In the genomic region with DNA sequence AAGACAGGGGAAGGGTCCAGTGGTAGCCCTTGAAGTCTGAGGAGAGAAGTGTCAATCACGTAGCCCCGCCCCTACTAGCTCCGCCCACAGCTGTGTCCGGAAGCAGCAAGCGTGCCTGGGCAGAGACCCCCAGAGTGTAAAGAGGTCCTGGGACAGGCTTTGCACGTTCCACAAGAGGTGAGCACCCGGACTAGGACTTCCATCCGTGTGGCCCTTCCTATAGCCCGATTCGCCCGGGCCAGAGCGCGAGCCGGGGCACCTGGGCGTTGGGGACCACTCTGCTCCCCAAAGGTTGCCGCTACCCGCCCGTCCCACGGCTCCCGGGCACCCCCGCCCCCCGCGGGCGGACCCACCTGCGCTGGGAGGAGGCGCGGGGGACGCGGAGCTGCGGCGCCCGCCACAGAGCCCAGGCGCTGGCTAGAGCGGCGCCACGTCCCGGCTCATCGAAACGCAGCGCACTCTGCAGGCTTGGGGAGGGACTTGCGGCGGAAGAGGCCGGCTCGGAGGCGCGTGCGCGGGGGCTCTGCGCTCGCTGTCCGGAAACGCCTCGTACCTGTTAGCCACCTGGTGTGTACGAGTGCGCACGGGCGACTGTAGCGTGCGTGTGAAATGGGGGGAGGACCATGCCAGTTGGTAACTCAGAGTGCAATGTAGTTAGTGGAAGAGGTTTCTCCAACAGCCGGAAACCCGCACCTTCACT, we compare ENCODE assay signal across 1 cellular context.
A peak's percentile ranks its signal among the peaks of the same experiment; 100 is the strongest.
TF ChIP-seq lines count a peak whose summit lies in the region.

A gene with protein sequence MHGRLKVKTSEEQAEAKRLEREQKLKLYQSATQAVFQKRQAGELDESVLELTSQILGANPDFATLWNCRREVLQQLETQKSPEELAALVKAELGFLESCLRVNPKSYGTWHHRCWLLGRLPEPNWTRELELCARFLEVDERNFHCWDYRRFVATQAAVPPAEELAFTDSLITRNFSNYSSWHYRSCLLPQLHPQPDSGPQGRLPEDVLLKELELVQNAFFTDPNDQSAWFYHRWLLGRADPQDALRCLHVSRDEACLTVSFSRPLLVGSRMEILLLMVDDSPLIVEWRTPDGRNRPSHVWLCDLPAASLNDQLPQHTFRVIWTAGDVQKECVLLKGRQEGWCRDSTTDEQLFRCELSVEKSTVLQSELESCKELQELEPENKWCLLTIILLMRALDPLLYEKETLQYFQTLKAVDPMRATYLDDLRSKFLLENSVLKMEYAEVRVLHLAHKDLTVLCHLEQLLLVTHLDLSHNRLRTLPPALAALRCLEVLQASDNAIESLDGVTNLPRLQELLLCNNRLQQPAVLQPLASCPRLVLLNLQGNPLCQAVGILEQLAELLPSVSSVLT (minus strand): TSS at position 464 of the 700 bp plus-strand sequence. CDS start 482 bp downstream, outside the sequence.

TF ChIP-seq in HEK293, 187 proteins besides CTCF, POLR2A, EP300 and RAD21 (continued from another document and continues in another):
- TF ChIP-seq, protein P1, sequence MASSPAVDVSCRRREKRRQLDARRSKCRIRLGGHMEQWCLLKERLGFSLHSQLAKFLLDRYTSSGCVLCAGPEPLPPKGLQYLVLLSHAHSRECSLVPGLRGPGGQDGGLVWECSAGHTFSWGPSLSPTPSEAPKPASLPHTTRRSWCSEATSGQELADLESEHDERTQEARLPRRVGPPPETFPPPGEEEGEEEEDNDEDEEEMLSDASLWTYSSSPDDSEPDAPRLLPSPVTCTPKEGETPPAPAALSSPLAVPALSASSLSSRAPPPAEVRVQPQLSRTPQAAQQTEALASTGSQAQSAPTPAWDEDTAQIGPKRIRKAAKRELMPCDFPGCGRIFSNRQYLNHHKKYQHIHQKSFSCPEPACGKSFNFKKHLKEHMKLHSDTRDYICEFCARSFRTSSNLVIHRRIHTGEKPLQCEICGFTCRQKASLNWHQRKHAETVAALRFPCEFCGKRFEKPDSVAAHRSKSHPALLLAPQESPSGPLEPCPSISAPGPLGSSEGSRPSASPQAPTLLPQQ (tag by site-specific recombination; IDR thresholded peaks at IDR 0.05), result peak; percentile 99
- TF ChIP-seq SETDB1 (IDR thresholded peaks at IDR 0.05; ENCODE audit: insufficient read length, low read length), result no peak
- TF ChIP-seq ZNF394 (tag by site-specific recombination; IDR thresholded peaks at IDR 0.05; ENCODE audit: borderline replicate concordance), result 0 out of 2 replicates have a peak, but pooled peaks have one; percentile 49
- TF ChIP-seq ZEB2 (tag by site-specific recombination; IDR thresholded peaks at IDR 0.05), result peak; percentile 93
- TF ChIP-seq ZNF302 (tag by site-specific recombination; IDR thresholded peaks at IDR 0.05; ENCODE audit: low read depth), result no peak
- peak; percentile 61; the same call in 1 of the 2 replicates for TF ChIP-seq MZF1 (tag by site-specific recombination; IDR thresholded peaks at IDR 0.05; ENCODE audit: borderline replicate concordance)
- 0 out of 2 replicates have a peak, but pooled peaks have one; percentile 40 for TF ChIP-seq YY1 (tag by site-specific recombination; IDR thresholded peaks at IDR 0.05)
- TF ChIP-seq ZNF16 (tag by site-specific recombination; IDR thresholded peaks at IDR 0.05; ENCODE audit: low read depth), result no peak
- TF ChIP-seq TRIM28 (IDR thresholded peaks at IDR 0.05; ENCODE audit: borderline replicate concordance, low read length), result peak; percentile 8; the same call in 1 of the 2 replicates
- TF ChIP-seq ZNF777 (tag by site-specific recombination; IDR thresholded peaks at IDR 0.05; ENCODE audit: borderline replicate concordance), result no peak
- TF ChIP-seq, protein P2, sequence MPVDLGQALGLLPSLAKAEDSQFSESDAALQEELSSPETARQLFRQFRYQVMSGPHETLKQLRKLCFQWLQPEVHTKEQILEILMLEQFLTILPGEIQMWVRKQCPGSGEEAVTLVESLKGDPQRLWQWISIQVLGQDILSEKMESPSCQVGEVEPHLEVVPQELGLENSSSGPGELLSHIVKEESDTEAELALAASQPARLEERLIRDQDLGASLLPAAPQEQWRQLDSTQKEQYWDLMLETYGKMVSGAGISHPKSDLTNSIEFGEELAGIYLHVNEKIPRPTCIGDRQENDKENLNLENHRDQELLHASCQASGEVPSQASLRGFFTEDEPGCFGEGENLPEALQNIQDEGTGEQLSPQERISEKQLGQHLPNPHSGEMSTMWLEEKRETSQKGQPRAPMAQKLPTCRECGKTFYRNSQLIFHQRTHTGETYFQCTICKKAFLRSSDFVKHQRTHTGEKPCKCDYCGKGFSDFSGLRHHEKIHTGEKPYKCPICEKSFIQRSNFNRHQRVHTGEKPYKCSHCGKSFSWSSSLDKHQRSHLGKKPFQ (tag by site-specific recombination; IDR thresholded peaks at IDR 0.05), result no peak
- TF ChIP-seq, protein P3, sequence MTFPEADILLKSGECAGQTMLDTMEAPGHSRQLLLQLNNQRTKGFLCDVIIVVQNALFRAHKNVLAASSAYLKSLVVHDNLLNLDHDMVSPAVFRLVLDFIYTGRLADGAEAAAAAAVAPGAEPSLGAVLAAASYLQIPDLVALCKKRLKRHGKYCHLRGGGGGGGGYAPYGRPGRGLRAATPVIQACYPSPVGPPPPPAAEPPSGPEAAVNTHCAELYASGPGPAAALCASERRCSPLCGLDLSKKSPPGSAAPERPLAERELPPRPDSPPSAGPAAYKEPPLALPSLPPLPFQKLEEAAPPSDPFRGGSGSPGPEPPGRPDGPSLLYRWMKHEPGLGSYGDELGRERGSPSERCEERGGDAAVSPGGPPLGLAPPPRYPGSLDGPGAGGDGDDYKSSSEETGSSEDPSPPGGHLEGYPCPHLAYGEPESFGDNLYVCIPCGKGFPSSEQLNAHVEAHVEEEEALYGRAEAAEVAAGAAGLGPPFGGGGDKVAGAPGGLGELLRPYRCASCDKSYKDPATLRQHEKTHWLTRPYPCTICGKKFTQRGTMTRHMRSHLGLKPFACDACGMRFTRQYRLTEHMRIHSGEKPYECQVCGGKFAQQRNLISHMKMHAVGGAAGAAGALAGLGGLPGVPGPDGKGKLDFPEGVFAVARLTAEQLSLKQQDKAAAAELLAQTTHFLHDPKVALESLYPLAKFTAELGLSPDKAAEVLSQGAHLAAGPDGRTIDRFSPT (tag by site-specific recombination; IDR thresholded peaks at IDR 0.05), result no peak
- TF ChIP-seq, protein P4, sequence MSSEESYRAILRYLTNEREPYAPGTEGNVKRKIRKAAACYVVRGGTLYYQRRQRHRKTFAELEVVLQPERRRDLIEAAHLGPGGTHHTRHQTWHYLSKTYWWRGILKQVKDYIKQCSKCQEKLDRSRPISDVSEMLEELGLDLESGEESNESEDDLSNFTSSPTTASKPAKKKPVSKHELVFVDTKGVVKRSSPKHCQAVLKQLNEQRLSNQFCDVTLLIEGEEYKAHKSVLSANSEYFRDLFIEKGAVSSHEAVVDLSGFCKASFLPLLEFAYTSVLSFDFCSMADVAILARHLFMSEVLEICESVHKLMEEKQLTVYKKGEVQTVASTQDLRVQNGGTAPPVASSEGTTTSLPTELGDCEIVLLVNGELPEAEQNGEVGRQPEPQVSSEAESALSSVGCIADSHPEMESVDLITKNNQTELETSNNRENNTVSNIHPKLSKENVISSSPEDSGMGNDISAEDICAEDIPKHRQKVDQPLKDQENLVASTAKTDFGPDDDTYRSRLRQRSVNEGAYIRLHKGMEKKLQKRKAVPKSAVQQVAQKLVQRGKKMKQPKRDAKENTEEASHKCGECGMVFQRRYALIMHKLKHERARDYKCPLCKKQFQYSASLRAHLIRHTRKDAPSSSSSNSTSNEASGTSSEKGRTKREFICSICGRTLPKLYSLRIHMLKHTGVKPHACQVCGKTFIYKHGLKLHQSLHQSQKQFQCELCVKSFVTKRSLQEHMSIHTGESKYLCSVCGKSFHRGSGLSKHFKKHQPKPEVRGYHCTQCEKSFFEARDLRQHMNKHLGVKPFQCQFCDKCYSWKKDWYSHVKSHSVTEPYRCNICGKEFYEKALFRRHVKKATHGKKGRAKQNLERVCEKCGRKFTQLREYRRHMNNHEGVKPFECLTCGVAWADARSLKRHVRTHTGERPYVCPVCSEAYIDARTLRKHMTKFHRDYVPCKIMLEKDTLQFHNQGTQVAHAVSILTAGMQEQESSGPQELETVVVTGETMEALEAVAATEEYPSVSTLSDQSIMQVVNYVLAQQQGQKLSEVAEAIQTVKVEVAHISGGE (tag by site-specific recombination; conservative IDR thresholded peaks at IDR 0.05; ENCODE audit: low read depth), result peak; percentile 77
- peak; percentile 60; the same call in 1 of the 2 replicates for TF ChIP-seq REST (tag by site-specific recombination; IDR thresholded peaks at IDR 0.05)
- TF ChIP-seq PATZ1 (tag by site-specific recombination; IDR thresholded peaks at IDR 0.05), result peak; percentile 89; the same call in 1 of the 2 replicates
- TF ChIP-seq ZNF791 (tag by site-specific recombination; IDR thresholded peaks at IDR 0.05), result no peak
- TF ChIP-seq SP2 (tag by site-specific recombination; IDR thresholded peaks at IDR 0.05), result peak; percentile 70
- TF ChIP-seq ZNF239 (tag by site-specific recombination; IDR thresholded peaks at IDR 0.05), result no peak
- no peak for TF ChIP-seq ZNF138 (tag by site-specific recombination; IDR thresholded peaks at IDR 0.05; ENCODE audit: borderline replicate concordance)
- no peak for TF ChIP-seq ZNF114 (tag by site-specific recombination; IDR thresholded peaks at IDR 0.05)
- no peak for TF ChIP-seq ZNF223 (tag by site-specific recombination; IDR thresholded peaks at IDR 0.05)
- no peak for TF ChIP-seq ZNF654 (tag by site-specific recombination; IDR thresholded peaks at IDR 0.05; ENCODE audit: low read depth)
- TF ChIP-seq, protein P5, sequence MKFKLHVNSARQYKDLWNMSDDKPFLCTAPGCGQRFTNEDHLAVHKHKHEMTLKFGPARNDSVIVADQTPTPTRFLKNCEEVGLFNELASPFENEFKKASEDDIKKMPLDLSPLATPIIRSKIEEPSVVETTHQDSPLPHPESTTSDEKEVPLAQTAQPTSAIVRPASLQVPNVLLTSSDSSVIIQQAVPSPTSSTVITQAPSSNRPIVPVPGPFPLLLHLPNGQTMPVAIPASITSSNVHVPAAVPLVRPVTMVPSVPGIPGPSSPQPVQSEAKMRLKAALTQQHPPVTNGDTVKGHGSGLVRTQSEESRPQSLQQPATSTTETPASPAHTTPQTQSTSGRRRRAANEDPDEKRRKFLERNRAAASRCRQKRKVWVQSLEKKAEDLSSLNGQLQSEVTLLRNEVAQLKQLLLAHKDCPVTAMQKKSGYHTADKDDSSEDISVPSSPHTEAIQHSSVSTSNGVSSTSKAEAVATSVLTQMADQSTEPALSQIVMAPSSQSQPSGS (tag by site-specific recombination; IDR thresholded peaks at IDR 0.05; ENCODE audit: low read depth), result no peak
- TF ChIP-seq, protein P6, sequence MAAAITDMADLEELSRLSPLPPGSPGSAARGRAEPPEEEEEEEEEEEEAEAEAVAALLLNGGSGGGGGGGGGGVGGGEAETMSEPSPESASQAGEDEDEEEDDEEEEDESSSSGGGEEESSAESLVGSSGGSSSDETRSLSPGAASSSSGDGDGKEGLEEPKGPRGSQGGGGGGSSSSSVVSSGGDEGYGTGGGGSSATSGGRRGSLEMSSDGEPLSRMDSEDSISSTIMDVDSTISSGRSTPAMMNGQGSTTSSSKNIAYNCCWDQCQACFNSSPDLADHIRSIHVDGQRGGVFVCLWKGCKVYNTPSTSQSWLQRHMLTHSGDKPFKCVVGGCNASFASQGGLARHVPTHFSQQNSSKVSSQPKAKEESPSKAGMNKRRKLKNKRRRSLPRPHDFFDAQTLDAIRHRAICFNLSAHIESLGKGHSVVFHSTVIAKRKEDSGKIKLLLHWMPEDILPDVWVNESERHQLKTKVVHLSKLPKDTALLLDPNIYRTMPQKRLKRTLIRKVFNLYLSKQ (tag by site-specific recombination; IDR thresholded peaks at IDR 0.05; ENCODE audit: borderline replicate concordance), result no peak
- TF ChIP-seq ZNF510 (tag by site-specific recombination; IDR thresholded peaks at IDR 0.05; ENCODE audit: insufficient replicate concordance), result no peak
- no peak for TF ChIP-seq ZNF664 (tag by site-specific recombination; IDR thresholded peaks at IDR 0.05)
- TF ChIP-seq ZNF610 (tag by site-specific recombination; IDR thresholded peaks at IDR 0.05; ENCODE audit: borderline replicate concordance), result no peak
- TF ChIP-seq ZNF175 (tag by site-specific recombination; IDR thresholded peaks at IDR 0.05), result no peak
- TF ChIP-seq ZNF184 (tag by site-specific recombination; IDR thresholded peaks at IDR 0.05), result no peak
- TF ChIP-seq ZXDB (tag by site-specific recombination; IDR thresholded peaks at IDR 0.05), result peak; percentile 65
- TF ChIP-seq ZNF341 (tag by site-specific recombination; IDR thresholded peaks at IDR 0.05; ENCODE audit: low read depth), result no peak
- no peak for TF ChIP-seq ZNF211 (tag by site-specific recombination; IDR thresholded peaks at IDR 0.05; ENCODE audit: low read depth)
- no peak for TF ChIP-seq ZNF624 (tag by site-specific recombination; IDR thresholded peaks at IDR 0.05)
